In the genomic region with DNA sequence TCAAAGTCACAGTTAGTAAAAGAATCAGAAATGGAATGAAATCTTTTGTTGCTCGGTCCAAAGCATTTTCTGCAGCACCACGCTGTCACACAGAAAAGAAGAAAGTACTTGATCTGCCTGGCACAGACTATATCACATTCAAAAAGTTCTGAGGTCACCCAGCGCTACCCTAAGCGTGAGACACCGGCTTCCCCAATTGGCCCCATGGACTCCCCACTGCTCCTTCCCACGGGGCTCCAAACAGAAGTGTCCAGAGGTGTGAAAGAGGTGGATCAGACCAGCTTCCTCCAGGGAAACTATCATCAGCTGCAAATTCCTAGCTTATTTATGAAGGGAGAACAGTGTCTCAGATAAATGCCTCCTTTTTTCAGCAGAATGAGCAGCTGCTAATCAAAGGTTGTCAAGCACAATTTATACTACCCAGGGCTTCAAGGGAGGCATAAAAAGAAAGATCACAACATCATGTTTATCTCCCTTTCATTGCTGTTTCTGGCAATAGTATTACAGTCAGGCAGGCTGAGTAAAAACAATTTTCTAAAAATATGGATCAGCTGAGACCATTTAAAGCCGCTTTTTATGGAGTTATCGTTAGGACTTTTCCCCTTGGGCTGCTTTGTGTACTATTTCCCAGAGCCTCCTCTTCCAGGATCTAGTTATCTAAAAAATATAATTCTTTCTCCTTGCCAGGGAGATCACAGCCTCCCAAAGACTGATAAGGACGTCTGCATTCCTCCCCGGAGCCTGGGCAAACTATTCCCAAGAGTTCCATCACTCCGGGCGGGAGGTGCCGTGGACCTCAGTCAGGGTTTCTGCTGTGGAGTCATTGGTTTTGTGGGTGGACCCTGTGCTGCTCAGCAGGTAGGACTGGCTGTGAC, we compare ENCODE assay signal across 20 cellular contexts.
A peak's percentile ranks its signal among the peaks of the same experiment; 100 is the strongest.
DNase-seq lines count a peak whose midpoint lies in the region; ATAC-seq and TF ChIP-seq lines count a peak whose summit lies in the region.
"Had no signal": no experiment of that assay in that cellular context is flagged by ENCODE, and none has a peak within 500 bp of the region (broad histone marks: within the 10 kb centered on the region; RNA-seq: fewer than 3 reads in every experiment).

No MANE protein-coding gene starts in this region.

- peak overlapping the region; percentile 23 for H3K4me3 Mint-ChIP-seq in neural progenitor cell
- no peak overlapping the region for H3K4me3 Mint-ChIP-seq in activated T-helper 17 cell treated with anti-CD3 and anti-CD28 coated beads, Interleukin-2, amount 50 U/mL, for 72 hours
- H3K4me3 Mint-ChIP-seq: activated CD8-positive, alpha-beta memory T cell treated with anti-CD3 and anti-CD28 coated beads, Interleukin-2, amount 10 ng/mL, durations not matched to agents 7 days and 5 days; H9 had no signal

- H3K79me2 ChIP-seq in neural progenitor cell (ENCODE audit: low read depth): no peaks in the 10 kb centered on the region

- H3K4me3 ChIP-seq in ascending aorta (peak overlapping the region; percentile 6 to 43), heart right ventricle (peak overlapping the region in 5 of 10 donors; percentile 7 to 15 (median 8)), neural progenitor cell (no peak overlapping the region)
- H3K4me3 ChIP-seq: A549; BLaER1 treated with 17β-estradiol and CSF1 and Interleukin-3, amounts not matched to agents 10 nM and 100 nM had no signal

- peak overlapping the region; percentile 98 for H3K27ac Mint-ChIP-seq in neural progenitor cell
- H3K27ac Mint-ChIP-seq in activated T-helper 17 cell treated with anti-CD3 and anti-CD28 coated beads, Interleukin-2, amount 50 U/mL, for 72 hours: no peak overlapping the region
- H3K27ac Mint-ChIP-seq: activated CD8-positive, alpha-beta memory T cell treated with anti-CD3 and anti-CD28 coated beads, Interleukin-2, amount 10 ng/mL, durations not matched to agents 7 days and 5 days; H9 had no signal

- peaks cover 5% of the 10 kb centered on the region for H3K9me3 Mint-ChIP-seq in neural progenitor cell
- H3K9me3 Mint-ChIP-seq in activated T-helper 17 cell treated with anti-CD3 and anti-CD28 coated beads, Interleukin-2, amount 50 U/mL, for 72 hours: no peaks in the 10 kb centered on the region
- H3K9me3 Mint-ChIP-seq: H9 had no signal

- peaks cover 46% of the 10 kb centered on the region for H3K4me1 Mint-ChIP-seq in neural progenitor cell
- no peaks in the 10 kb centered on the region for H3K4me1 Mint-ChIP-seq in activated T-helper 17 cell treated with anti-CD3 and anti-CD28 coated beads, Interleukin-2, amount 50 U/mL, for 72 hours
- H3K4me1 Mint-ChIP-seq: activated CD8-positive, alpha-beta memory T cell treated with anti-CD3 and anti-CD28 coated beads, Interleukin-2, amount 10 ng/mL, durations not matched to agents 7 days and 5 days; H9 had no signal

- TF ChIP-seq CTCF in ascending aorta (IDR thresholded peaks at IDR 0.05) (no peak), heart right ventricle (IDR thresholded peaks at IDR 0.05) (no peak), neural progenitor cell (IDR thresholded peaks at IDR 0.05) (no peak)

- H3K4me1 ChIP-seq in ascending aorta (peaks cover 0 to 25% of the 10 kb centered on the region in 2 donors), heart right ventricle (peaks cover 0 to 74% (median 46%) of the 10 kb centered on the region in 9 donors), neural progenitor cell (no peaks in the 10 kb centered on the region)
- H3K4me1 ChIP-seq: A549 had no signal

- peaks cover 4% of the 10 kb centered on the region for H3K27me3 Mint-ChIP-seq in neural progenitor cell (ENCODE audit: insufficient read depth, low read depth)
- H3K27me3 Mint-ChIP-seq in activated T-helper 17 cell treated with anti-CD3 and anti-CD28 coated beads, Interleukin-2, amount 50 U/mL, for 72 hours: peaks cover 13% of the 10 kb centered on the region
- H3K27me3 Mint-ChIP-seq: activated CD8-positive, alpha-beta memory T cell treated with anti-CD3 and anti-CD28 coated beads, Interleukin-2, amount 10 ng/mL, durations not matched to agents 7 days and 5 days had no signal

- H3K36me3 ChIP-seq in ascending aorta: no peaks in the 10 kb centered on the region
- H3K36me3 ChIP-seq in heart right ventricle: no peaks in the 10 kb centered on the region
- no peaks in the 10 kb centered on the region for H3K36me3 ChIP-seq in neural progenitor cell
- H3K36me3 ChIP-seq: BLaER1 treated with 17β-estradiol and CSF1 and Interleukin-3, amounts not matched to agents 10 nM and 100 nM had no signal

- no peak overlapping the region for H3K4me2 ChIP-seq in neural progenitor cell
- H3K4me2 ChIP-seq: A549; BLaER1 treated with 17β-estradiol and CSF1 and Interleukin-3, amounts not matched to agents 10 nM and 100 nM had no signal

- H3F3A ChIP-seq in neural progenitor cell (ENCODE audit: low read depth): no peaks in the 10 kb centered on the region

- DNase-seq in ELF-1 (ENCODE audit: low read depth, low spot score): peak; percentile 23
- no peak for DNase-seq in ascending aorta (ENCODE audit: low spot score in 2 of 2)
- no peak for DNase-seq in heart right ventricle
- no peak for DNase-seq in neural progenitor cell (ENCODE audit: low spot score)
- DNase-seq in AG20443 (ENCODE audit: low spot score): no peak
- DNase-seq in HuH-7 (ENCODE audit: low spot score): no peak
- DNase-seq: activated CD4-positive, alpha-beta T cell treated with anti-CD3 and anti-CD28 coated beads for 4 hours; activated CD8-positive, alpha-beta memory T cell treated with anti-CD3 and anti-CD28 coated beads, Interleukin-2, amount 10 ng/mL, durations not matched to agents 7 days and 5 days; effector CD4-positive, alpha-beta T cell; H9; NCI-H1930; nucleus accumbens; retina; stimulated activated CD8-positive, alpha-beta memory T cell treated with anti-CD3 and anti-CD28 coated beads, Interleukin-4, amount 100 ng/mL, for 48 hours; T-helper 1 cell had no signal

- 18 to 23% methylated on average over 13 of the region's 13 CpGs for WGBS in heart right ventricle, 2 donors

- H3K9ac ChIP-seq in neural progenitor cell: no peak overlapping the region
- H3K9ac ChIP-seq: BLaER1 treated with 17β-estradiol and CSF1 and Interleukin-3, amounts not matched to agents 10 nM and 100 nM had no signal

- peak overlapping the region; percentile 77 to 80 for H3K27ac ChIP-seq in ascending aorta
- H3K27ac ChIP-seq in heart right ventricle: peak overlapping the region in 9 of 10 donors; percentile 6 to 73 (median 52)
- H3K27ac ChIP-seq in neural progenitor cell: no peak overlapping the region
- H3K27ac ChIP-seq: A549; BLaER1 treated with 17β-estradiol and CSF1 and Interleukin-3, amounts not matched to agents 10 nM and 100 nM had no signal

- H3K9me3 ChIP-seq in ascending aorta (no peaks in the 10 kb centered on the region), heart right ventricle (no peaks in the 10 kb centered on the region), neural progenitor cell (ENCODE audit: low read depth) (no peaks in the 10 kb centered on the region)
- H3K9me3 ChIP-seq: A549; BLaER1 treated with 17β-estradiol and CSF1 and Interleukin-3, amounts not matched to agents 10 nM and 100 nM had no signal

- no peak overlapping the region for H2AFZ ChIP-seq in neural progenitor cell (replicated peaks)

- no peaks in the 10 kb centered on the region for H4K20me1 ChIP-seq in neural progenitor cell (ENCODE audit: low read depth)
- H4K20me1 ChIP-seq: BLaER1 treated with 17β-estradiol and CSF1 and Interleukin-3, amounts not matched to agents 10 nM and 100 nM had no signal

- H3K27me3 ChIP-seq in ascending aorta (no peaks in the 10 kb centered on the region), heart right ventricle (no peaks in the 10 kb centered on the region), neural progenitor cell (peaks cover 42% of the 10 kb centered on the region)
- H3K27me3 ChIP-seq: BLaER1 treated with 17β-estradiol and CSF1 and Interleukin-3, amounts not matched to agents 10 nM and 100 nM had no signal

- intact Hi-C loops in ascending aorta (cut with DNase I): no loop called here
- intact Hi-C loops in heart right ventricle (cut with DNase I): loop anchor here in 2 of 10 donors (5.0 to 10.0 kb wide), 2 partner anchors 68 to 130 kb away; no protein-coding TSS in a partner anchor

- peak; percentile 40 to 73 (median 45) for ATAC-seq in heart right ventricle
- no peak for ATAC-seq in HG02759 (IDR thresholded peaks at IDR 0.05; ENCODE audit: unreplicated experiment)
- no peak for ATAC-seq in activated T-helper 17 cell treated with anti-CD3 and anti-CD28 coated beads, Interleukin-2, amount 50 U/mL, for 72 hours (replicated peaks)
- ATAC-seq: A549; activated CD8-positive, alpha-beta memory T cell treated with anti-CD3 and anti-CD28 coated beads, Interleukin-2, amount 10 ng/mL, durations not matched to agents 7 days and 5 days; esophagus mucosa had no signal

- peaks cover 9% of the 10 kb centered on the region for H3K36me3 Mint-ChIP-seq in neural progenitor cell
- no peaks in the 10 kb centered on the region for H3K36me3 Mint-ChIP-seq in activated T-helper 17 cell treated with anti-CD3 and anti-CD28 coated beads, Interleukin-2, amount 50 U/mL, for 72 hours (ENCODE audit: low read depth)
- H3K36me3 Mint-ChIP-seq: activated CD8-positive, alpha-beta memory T cell treated with anti-CD3 and anti-CD28 coated beads, Interleukin-2, amount 10 ng/mL, durations not matched to agents 7 days and 5 days had no signal

Comparison
In these comparisons a context has a peak if more than half of its experiments do, and no peak if none do; other contexts are left out.
1. ATAC-seq: peak in heart right ventricle (8 of 8); none in HG02759 (single experiment) and activated T-helper 17 cell treated with anti-CD3 and anti-CD28 coated beads, Interleukin-2, amount 50 U/mL, for 72 hours (single experiment).